ENCODE assay signal across 1 cellular context in genomic region chr13:41837668-41838067, GRCh38.
TF ChIP-seq lines count a peak whose summit lies in the region.

No MANE protein-coding gene starts in this region.

TF ChIP-seq in GM12878, 131 proteins besides CTCF, POLR2A, EP300 and RAD21:
- TF ChIP-seq BMI1 (IDR thresholded peaks at IDR 0.05; ENCODE audit: borderline replicate concordance) = no peak
- no peak for TF ChIP-seq ASH2L (IDR thresholded peaks at IDR 0.05; ENCODE audit: borderline replicate concordance, low read depth)
- no peak for TF ChIP-seq ZBTB33 (IDR thresholded peaks at IDR 0.05)
- TF ChIP-seq ZBED1 (IDR thresholded peaks at IDR 0.05; ENCODE audit: borderline replicate concordance) = no peak
- TF ChIP-seq PAX8 (IDR thresholded peaks at IDR 0.05) = no peak
- TF ChIP-seq NRF1 (conservative IDR thresholded peaks at IDR 0.05; ENCODE audit: low read depth, low read length) = no peak
- TF ChIP-seq MEF2B (IDR thresholded peaks at IDR 0.05; ENCODE audit: partially characterized antibody, poor library complexity, severe bottlenecking) = peak; percentile 36
- TF ChIP-seq ATF7 (IDR thresholded peaks at IDR 0.05; ENCODE audit: low read depth) = peak; percentile 53; the same call in 1 of the 2 replicates
- no peak for TF ChIP-seq MLLT1 (IDR thresholded peaks at IDR 0.05)
- TF ChIP-seq REST (IDR thresholded peaks at IDR 0.05; ENCODE audit: low read depth, low read length) = no peak
- TF ChIP-seq NBN (IDR thresholded peaks at IDR 0.05) = no peak
- no peak for TF ChIP-seq NKRF (conservative IDR thresholded peaks at IDR 0.05)
- no peak for TF ChIP-seq CHD1 (IDR thresholded peaks at IDR 0.05; ENCODE audit: low read depth, low read length)
- no peak for TF ChIP-seq CREM (IDR thresholded peaks at IDR 0.05; ENCODE audit: low read depth)
- no peak for TF ChIP-seq CBX5 (IDR thresholded peaks at IDR 0.05; ENCODE audit: low read depth)
- TF ChIP-seq SPI1 (IDR thresholded peaks at IDR 0.05; ENCODE audit: borderline replicate concordance, insufficient read depth, low read depth, low read length) = peak; percentile 81; the same call in 1 of the 2 replicates
